Comparison of ENCODE assay signal across 8 cellular contexts in the genomic region with DNA sequence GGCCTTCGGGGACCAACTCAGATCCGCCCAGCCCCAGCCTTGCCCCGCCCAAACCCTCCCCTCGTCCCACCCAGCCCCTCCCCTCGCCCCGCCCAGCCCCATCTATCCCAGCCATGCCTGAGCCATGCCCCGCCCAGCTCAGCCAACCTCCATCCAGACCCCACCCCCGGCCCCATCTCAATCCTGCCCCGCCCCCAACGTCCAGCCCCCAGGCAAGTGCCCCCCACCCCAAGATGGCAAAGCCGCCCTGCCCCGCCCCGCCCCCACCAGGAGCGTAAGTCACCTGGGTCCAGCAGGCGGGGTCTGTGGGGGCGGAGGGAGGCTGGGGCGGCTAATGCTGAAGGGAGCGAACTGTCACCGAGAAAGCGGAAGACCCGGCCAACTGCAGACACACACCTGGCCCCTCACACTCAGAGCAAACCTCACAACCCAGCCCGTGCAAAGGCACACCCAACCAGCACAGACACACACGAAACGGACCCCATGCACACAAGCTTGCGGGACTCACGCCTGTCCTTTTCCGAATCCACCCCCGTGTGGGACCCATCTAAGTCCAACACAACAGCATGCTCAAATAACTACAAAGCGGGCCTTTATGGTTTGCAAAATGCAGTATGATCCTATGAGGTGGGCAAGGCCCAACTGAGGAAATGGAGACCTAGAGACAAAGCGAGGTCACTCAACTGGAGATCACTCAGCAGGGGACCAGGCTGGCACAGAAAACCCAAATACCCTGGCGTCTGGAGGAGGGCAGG. TPM values are rescaled to one million over a fixed set of nuclear protein-coding genes. Genes with fewer than 3 reads are reported as not detected.
A peak's percentile ranks its signal among the peaks of the same experiment; 100 is the strongest.
DNase-seq lines count a peak whose midpoint lies in the region; ATAC-seq lines count a peak whose summit lies in the region.

No MANE protein-coding gene starts in this region.

- no peaks in the 10 kb centered on the region for H3K27me3 Mint-ChIP-seq in dendritic cell treated with granulocyte-macrophage colony-stimulating factor and Interleukin-4, amounts not matched to agents 40 ng/mL and 50 ng/mL, for 4 days
- no peaks in the 10 kb centered on the region for H3K27me3 Mint-ChIP-seq in stimulated activated naive CD8-positive, alpha-beta T cell treated with anti-CD3 and anti-CD28 coated beads, Interleukin-15, amount 100 ng/mL, for 72 hours

- no peaks in the 10 kb centered on the region for H3K36me3 ChIP-seq in mesodermal cell (ENCODE audit: control insufficient read depth, insufficient read depth, low read length)

- no peak overlapping the region for H3K27ac ChIP-seq in mesodermal cell (ENCODE audit: low read depth, low read length, severe bottlenecking)

- WGBS in mesodermal cell (ENCODE audit: insufficient coverage in 2 of 2), 2 experiments = 26% methylated on average over 12 to 14 of the region's 31 CpGs

- H3K4me3 ChIP-seq in mesodermal cell (ENCODE audit: extremely low read depth, insufficient read depth, low read length, poor library complexity, severe bottlenecking) = peak overlapping the region; percentile 32

- intact Hi-C loops in dendritic cell treated with granulocyte-macrophage colony-stimulating factor and Interleukin-4, amounts not matched to agents 40 ng/mL and 50 ng/mL, for 4 days (cut with micrococcal nuclease) = no loop called here

- H3K4me1 ChIP-seq in mesodermal cell (ENCODE audit: control insufficient read depth, insufficient read depth, low read length, poor library complexity, severe bottlenecking) = peaks cover 24% of the 10 kb centered on the region

- H3K4me3 Mint-ChIP-seq in dendritic cell treated with granulocyte-macrophage colony-stimulating factor and Interleukin-4, amounts not matched to agents 40 ng/mL and 50 ng/mL, for 4 days = peak overlapping the region; percentile 75
- peak overlapping the region; percentile 88 to 92 for H3K4me3 Mint-ChIP-seq in stimulated activated naive CD8-positive, alpha-beta T cell treated with anti-CD3 and anti-CD28 coated beads, Interleukin-15, amount 100 ng/mL, for 72 hours

- H3K4me1 Mint-ChIP-seq in dendritic cell treated with granulocyte-macrophage colony-stimulating factor and Interleukin-4, amounts not matched to agents 40 ng/mL and 50 ng/mL, for 4 days (ENCODE audit: low read depth) = peaks cover 56% of the 10 kb centered on the region
- H3K4me1 Mint-ChIP-seq in stimulated activated naive CD8-positive, alpha-beta T cell treated with anti-CD3 and anti-CD28 coated beads, Interleukin-15, amount 100 ng/mL, for 72 hours = peaks cover 46% of the 10 kb centered on the region

- H3K27ac Mint-ChIP-seq in dendritic cell treated with granulocyte-macrophage colony-stimulating factor and Interleukin-4, amounts not matched to agents 40 ng/mL and 50 ng/mL, for 4 days = peak overlapping the region; percentile 86
- peak overlapping the region; percentile 47 to 99 for H3K27ac Mint-ChIP-seq in stimulated activated naive CD8-positive, alpha-beta T cell treated with anti-CD3 and anti-CD28 coated beads, Interleukin-15, amount 100 ng/mL, for 72 hours

- no peaks in the 10 kb centered on the region for H3K9me3 ChIP-seq in mesodermal cell (ENCODE audit: control insufficient read depth, low read length)

- H3K9me3 Mint-ChIP-seq in dendritic cell treated with granulocyte-macrophage colony-stimulating factor and Interleukin-4, amounts not matched to agents 40 ng/mL and 50 ng/mL, for 4 days = no peaks in the 10 kb centered on the region
- no peaks in the 10 kb centered on the region for H3K9me3 Mint-ChIP-seq in stimulated activated naive CD8-positive, alpha-beta T cell treated with anti-CD3 and anti-CD28 coated beads, Interleukin-15, amount 100 ng/mL, for 72 hours

- peaks cover 33% of the 10 kb centered on the region for H3K36me3 Mint-ChIP-seq in dendritic cell treated with granulocyte-macrophage colony-stimulating factor and Interleukin-4, amounts not matched to agents 40 ng/mL and 50 ng/mL, for 4 days (ENCODE audit: low read depth)

- ATAC-seq in HG03469 (IDR thresholded peaks at IDR 0.05; ENCODE audit: unreplicated experiment) (peak; percentile 7), GM21526 (IDR thresholded peaks at IDR 0.05; ENCODE audit: low FRiP score, unreplicated experiment) (no peak)
- ATAC-seq in stimulated activated naive CD8-positive, alpha-beta T cell treated with anti-CD3 and anti-CD28 coated beads, Interleukin-15, amount 100 ng/mL, for 72 hours = peak; percentile 41

- DNase-seq in NCI-H1436 (lab: John Stamatoyannopoulos, UW) = peak; percentile 59
- no peak for DNase-seq in NCI-H1436 treated with DMSO at 0.1 percent for 48 hours (lab: John Stamatoyannopoulos, UW)
- DNase-seq in activated CD4-positive, alpha-beta T cell treated with anti-CD3 and anti-CD28 coated beads for 24 hours (ENCODE audit: low read depth in 2 of 2) = peak; percentile 35 to 42
- DNase-seq in stimulated activated naive CD8-positive, alpha-beta T cell treated with anti-CD3 and anti-CD28 coated beads, Interleukin-15, amount 100 ng/mL, for 72 hours = peak; percentile 61 to 69

RNA-seq across cellular contexts. Expression of a gene that starts 11.5 kb away (rescaled TPM):
- polyA plus RNA-seq in mesodermal cell (2013, experiment 1 of 2) = 88.5 TPM
- 80.1 TPM for polyA plus RNA-seq in mesodermal cell (2013, experiment 2 of 2)

RNA-seq across cellular contexts. Expression of a gene that starts 13.9 kb away (rescaled TPM):
- 2.9 TPM for polyA plus RNA-seq in mesodermal cell (2013, experiment 1 of 2)
- 2.3 TPM for polyA plus RNA-seq in mesodermal cell (2013, experiment 2 of 2)

RNA-seq across cellular contexts. Expression of a gene that starts 46.5 kb away (rescaled TPM):
- 65.8 TPM for polyA plus RNA-seq in mesodermal cell (2013, experiment 1 of 2)
- 59.4 TPM for polyA plus RNA-seq in mesodermal cell (2013, experiment 2 of 2)

RNA-seq across cellular contexts. Expression of a gene that starts 53.8 kb away (rescaled TPM):
- polyA plus RNA-seq in mesodermal cell (2013, experiment 1 of 2) = 0.88 TPM
- 0.56 TPM for polyA plus RNA-seq in mesodermal cell (2013, experiment 2 of 2)
